Comparison of ENCODE assay signal across 17 cellular contexts in genomic region chr3:113150253-113150652, GRCh38.
DNase-seq lines count a peak whose midpoint lies in the region; ATAC-seq and TF ChIP-seq lines count a peak whose summit lies in the region.
"Had no signal": no experiment of that assay in that cellular context is flagged by ENCODE, and none has a peak within 500 bp of the region (broad histone marks: within the 10 kb centered on the region; RNA-seq: fewer than 3 reads in every experiment).

No MANE protein-coding gene starts in this region.

- no peaks in the 10 kb centered on the region for H3K36me3 ChIP-seq in body of pancreas (replicated peaks in 1 of 2; ENCODE audit: insufficient read depth in 1 of 2, low read depth in 2 of 2)
- H3K36me3 ChIP-seq in neural progenitor cell, result no peaks in the 10 kb centered on the region
- no peaks in the 10 kb centered on the region for H3K36me3 ChIP-seq in thyroid gland

- peaks cover 6% of the 10 kb centered on the region for H3K27me3 Mint-ChIP-seq in neural progenitor cell (ENCODE audit: insufficient read depth, low read depth)

- H3K36me3 Mint-ChIP-seq in neural progenitor cell, result no peaks in the 10 kb centered on the region
- H3K36me3 Mint-ChIP-seq: CD14-positive monocyte had no signal

- peaks cover 13% of the 10 kb centered on the region for H3F3A ChIP-seq in neural progenitor cell (ENCODE audit: low read depth)

- H3K4me2 ChIP-seq in neural progenitor cell, result no peak overlapping the region
- H3K4me2 ChIP-seq: KMS-11 had no signal

- TF ChIP-seq CTCF in body of pancreas (IDR thresholded peaks at IDR 0.05) (no peak), neural progenitor cell (IDR thresholded peaks at IDR 0.05) (no peak), thyroid gland (IDR thresholded peaks at IDR 0.05) (no peak)

- H3K4me1 ChIP-seq in body of pancreas (peaks cover 22% of the 10 kb centered on the region), neural progenitor cell (peaks cover 46% of the 10 kb centered on the region), thyroid gland (peaks cover 6 to 34% of the 10 kb centered on the region in 2 donors)

- H4K20me1 ChIP-seq in neural progenitor cell (ENCODE audit: low read depth), result no peaks in the 10 kb centered on the region

- H3K27me3 ChIP-seq in body of pancreas, result no peaks in the 10 kb centered on the region
- no peaks in the 10 kb centered on the region for H3K27me3 ChIP-seq in neural progenitor cell
- H3K27me3 ChIP-seq in thyroid gland, result no peaks in the 10 kb centered on the region

- H3K27ac Mint-ChIP-seq in neural progenitor cell, result peak overlapping the region; percentile 70
- H3K27ac Mint-ChIP-seq: CD14-positive monocyte had no signal

- H3K4me3 Mint-ChIP-seq in neural progenitor cell, result no peak overlapping the region
- H3K4me3 Mint-ChIP-seq: CD14-positive monocyte had no signal

- no peaks in the 10 kb centered on the region for H3K79me2 ChIP-seq in neural progenitor cell (ENCODE audit: low read depth)

- DNase-seq in body of pancreas (no peak), islet precursor cell (peak; percentile 65), neural progenitor cell (ENCODE audit: low spot score) (no peak), thyroid gland (no peak), germinal center (ENCODE audit: low spot score) (no peak)
- no peak for DNase-seq in NK-92 treated with Interleukin-12 subunit alpha and Interleukin-12 subunit beta, amount 100 ng/mL, for 24 hours (lab: John Stamatoyannopoulos, UW)
- DNase-seq: COR-L47, DMS153, EL, MM.1S, NCI-H187 treated with DMSO at 0.1 percent for 48 hours, NCI-H2171, NCI-H510A had no signal

- H3K4me1 Mint-ChIP-seq in neural progenitor cell, result peaks cover 60% of the 10 kb centered on the region
- H3K4me1 Mint-ChIP-seq: CD14-positive monocyte had no signal

- no peak overlapping the region for H2AFZ ChIP-seq in neural progenitor cell (replicated peaks)

- TF ChIP-seq POLR2A in body of pancreas (IDR thresholded peaks at IDR 0.05) (no peak), thyroid gland (IDR thresholded peaks at IDR 0.05) (no peak)

- H3K9me3 ChIP-seq in body of pancreas (no peaks in the 10 kb centered on the region), neural progenitor cell (ENCODE audit: low read depth) (no peaks in the 10 kb centered on the region), thyroid gland (no peaks in the 10 kb centered on the region)

- H3K9me3 Mint-ChIP-seq in neural progenitor cell, result no peaks in the 10 kb centered on the region

- no peak overlapping the region for H3K9ac ChIP-seq in neural progenitor cell
- H3K9ac ChIP-seq: KMS-11 had no signal

- WGBS in body of pancreas, 2 donors, result 76 to 88% methylated on average over 5 of the region's 5 CpGs
- WGBS in thyroid gland, 2 donors, result 69 to 80% methylated on average over 5 of the region's 5 CpGs

- no peak overlapping the region for H3K4me3 ChIP-seq in body of pancreas
- no peak overlapping the region for H3K4me3 ChIP-seq in neural progenitor cell
- H3K4me3 ChIP-seq in thyroid gland (replicated peaks in 1 of 3), result no peak overlapping the region

- intact Hi-C loops in body of pancreas (cut with DNase I), result no loop called here
- intact Hi-C loops in thyroid gland (cut with DNase I), result no loop called here

- peak overlapping the region in 1 of 4 donors; percentile 28 for H3K27ac ChIP-seq in body of pancreas
- H3K27ac ChIP-seq in neural progenitor cell, result no peak overlapping the region
- H3K27ac ChIP-seq in thyroid gland, result peak overlapping the region in 2 of 3 donors; percentile 65 to 69
- H3K27ac ChIP-seq: KMS-11 had no signal

- peak; percentile 36 for ATAC-seq in body of pancreas
- ATAC-seq in GM21360 (IDR thresholded peaks at IDR 0.05; ENCODE audit: unreplicated experiment), result no peak
- ATAC-seq: HepG2 had no signal
